17 cellular contexts compared by ENCODE assay signal in genomic region chr5:72177538-72177937, GRCh38.
DNase-seq lines count a peak whose midpoint lies in the region; ATAC-seq lines count a peak whose summit lies in the region.
"Had no signal": no experiment of that assay in that cellular context is flagged by ENCODE, and none has a peak within 500 bp of the region (broad histone marks: within the 10 kb centered on the region; RNA-seq: fewer than 3 reads in every experiment).

No MANE protein-coding gene starts in this region.

- ATAC-seq in GM18909 (IDR thresholded peaks at IDR 0.05; ENCODE audit: poor library complexity, unreplicated experiment), result peak; percentile 85
- ATAC-seq in GM21619 (IDR thresholded peaks at IDR 0.05; ENCODE audit: unreplicated experiment), result peak; percentile 84
- ATAC-seq in HG03175 (IDR thresholded peaks at IDR 0.05; ENCODE audit: unreplicated experiment), result peak; percentile 85
- no peak for ATAC-seq in HG02870 (IDR thresholded peaks at IDR 0.05; ENCODE audit: unreplicated experiment)
- ATAC-seq: activated CD8-positive, alpha-beta memory T cell treated with anti-CD3 and anti-CD28 coated beads, Interleukin-2, amount 10 ng/mL, durations not matched to agents 7 days and 5 days had no signal

- DNase-seq in kidney tubule cell (ENCODE audit: low spot score), result peak; percentile 23
- DNase-seq in HUDEP-2 (lab: John Stamatoyannopoulos, UW; ENCODE audit: unreplicated experiment in 76 of 76), result no peak
- no peak for DNase-seq in stimulated activated CD4-positive, alpha-beta T cell treated with anti-CD3 and anti-CD28 coated beads, Interleukin-15, amount 100 ng/mL, for 24 hours
- DNase-seq in AG08395 (ENCODE audit: low spot score), result no peak
- DNase-seq: activated B cell treated with CpG ODN at 0.5 μM for 24 hours; activated CD8-positive, alpha-beta memory T cell treated with anti-CD3 and anti-CD28 coated beads, Interleukin-2, amount 10 ng/mL, durations not matched to agents 7 days and 5 days; GOT3; kidney glomerular epithelial cell; occipital lobe; RPMI8226; sigmoid colon; stimulated activated CD4-positive, alpha-beta T cell treated with anti-CD3 and anti-CD28 coated beads, Interleukin-2, amount 100 ng/mL, for 48 hours; trophoblast cell had no signal
